Comparison of ENCODE assay signal across 2 cellular contexts in genomic region chr17:35795007-35795870, GRCh38.
TF ChIP-seq lines count a peak whose summit lies in the region.

Gene MMP28, minus strand, starts transcription at chr17:35795641. Its CDS starts 264 bp downstream, at chr17:35795377.

TF ChIP-seq in SK-N-SH, 30 proteins besides CTCF, POLR2A, EP300 and RAD21 (continued from another document):
- TF ChIP-seq FOSL2 (IDR thresholded peaks at IDR 0.05; ENCODE audit: borderline replicate concordance, low read depth) (no peak), SIN3A (IDR thresholded peaks at IDR 0.05; ENCODE audit: borderline replicate concordance, low read depth, low read length) (no peak)

TF ChIP-seq in K562, 482 proteins besides CTCF, POLR2A, EP300 and RAD21 (continued from another document):
- TF ChIP-seq ZBTB7A (IDR thresholded peaks at IDR 0.05; ENCODE audit: borderline replicate concordance, control insufficient read depth, low read depth, low read length) (0 out of 2 replicates have a peak, but pooled peaks have one; percentile 29), ZNF316 (IDR thresholded peaks at IDR 0.05) (no peak), EZH2 (IDR thresholded peaks at IDR 0.05; ENCODE audit: borderline replicate concordance, low read depth, low read length) (peak; percentile 53; the same call in 1 of the 2 replicates), TAL1 (IDR thresholded peaks at IDR 0.05) (no peak)
